In genomic region chr3:182717216-182717615, GRCh38 we compare ENCODE assay signal across 11 cellular contexts.
DNase-seq lines count a peak whose midpoint lies in the region; ATAC-seq and TF ChIP-seq lines count a peak whose summit lies in the region.
"Had no signal": no experiment of that assay in that cellular context is flagged by ENCODE, and none has a peak within 500 bp of the region (broad histone marks: within the 10 kb centered on the region; RNA-seq: fewer than 3 reads in every experiment).

No MANE protein-coding gene starts in this region.

- no peaks in the 10 kb centered on the region for H3K4me1 ChIP-seq in BE2C

- no peaks in the 10 kb centered on the region for H3K36me3 ChIP-seq in BE2C

- DNase-seq in iPS-NIHi11 (ENCODE audit: low spot score) (peak; percentile 36), BE2C (no peak), RWPE1 (ENCODE audit: low spot score) (no peak), HEK293T (ENCODE audit: extremely low spot score) (no peak)
- no peak for DNase-seq in stimulated activated naive CD4-positive, alpha-beta T cell treated with Interleukin-2 at 50 U/mL for 16 hours (lab: John Stamatoyannopoulos, UW)
- DNase-seq: activated naive CD8-positive, alpha-beta T cell treated with anti-CD3 and anti-CD28 coated beads, Interleukin-2, amount 50 U/mL, for 24 hours; NCI-H524; stimulated activated CD4-positive, alpha-beta T cell treated with anti-CD3 and anti-CD28 coated beads, Interleukin-2, amount 100 ng/mL, for 24 hours had no signal

- H3K4me3 ChIP-seq in BE2C (ENCODE audit: low read depth, low read length) = no peak overlapping the region

- no peaks in the 10 kb centered on the region for H3K27me3 ChIP-seq in BE2C

- TF ChIP-seq CTCF in BE2C (IDR thresholded peaks at IDR 0.05; ENCODE audit: low read depth, low read length) (no peak), RWPE1 (conservative IDR thresholded peaks at IDR 0.05; ENCODE audit: low read depth) (no peak)

- H3K27ac ChIP-seq in RWPE1 = no peak overlapping the region

- POLR2A ChIA-PET in RWPE1 (lab: Yijun Ruan, JAX; ENCODE audit: low non-redundant PET) (no interaction called here), HEK293T (lab: Yijun Ruan, JAX) (interaction anchor here (1.2 to 1.6 kb wide), 3 partner anchors 22 to 75 kb away, joined by 3 read pairs; no protein-coding TSS in a partner anchor)

- H3K9me3 ChIP-seq in BE2C = no peaks in the 10 kb centered on the region

- CTCF ChIA-PET in RWPE1 (lab: Yijun Ruan, JAX) = interaction anchor here (0.6 kb wide), 1 partner anchor 655 kb away, joined by 5 read pairs; no protein-coding TSS in a partner anchor
- CTCF ChIA-PET in HEK293T (lab: Yijun Ruan, JAX) = interaction anchor here (1.4 to 1.5 kb wide), 2 partner anchors 78 to 120 kb away, joined by 3 to 6 read pairs; no protein-coding TSS in a partner anchor

- ATAC-seq in GM18517 (IDR thresholded peaks at IDR 0.05; ENCODE audit: unreplicated experiment) = peak; percentile 53
- ATAC-seq in GM21528 (IDR thresholded peaks at IDR 0.05; ENCODE audit: low FRiP score, unreplicated experiment) = peak; percentile 89
- ATAC-seq in HG03139 (IDR thresholded peaks at IDR 0.05; ENCODE audit: unreplicated experiment) = peak; percentile 78
- ATAC-seq: activated naive CD8-positive, alpha-beta T cell treated with anti-CD3 and anti-CD28 coated beads, Interleukin-2, amount 50 U/mL, for 24 hours had no signal

TF ChIP-seq in HEK293T, 16 proteins besides CTCF, POLR2A, EP300 and RAD21:
- TF ChIP-seq FOXM1 (IDR thresholded peaks at IDR 0.05; ENCODE audit: borderline replicate concordance) = no peak
- no peak for TF ChIP-seq BHLHE40 (IDR thresholded peaks at IDR 0.05; ENCODE audit: borderline replicate concordance)
- TF ChIP-seq, protein P1, sequence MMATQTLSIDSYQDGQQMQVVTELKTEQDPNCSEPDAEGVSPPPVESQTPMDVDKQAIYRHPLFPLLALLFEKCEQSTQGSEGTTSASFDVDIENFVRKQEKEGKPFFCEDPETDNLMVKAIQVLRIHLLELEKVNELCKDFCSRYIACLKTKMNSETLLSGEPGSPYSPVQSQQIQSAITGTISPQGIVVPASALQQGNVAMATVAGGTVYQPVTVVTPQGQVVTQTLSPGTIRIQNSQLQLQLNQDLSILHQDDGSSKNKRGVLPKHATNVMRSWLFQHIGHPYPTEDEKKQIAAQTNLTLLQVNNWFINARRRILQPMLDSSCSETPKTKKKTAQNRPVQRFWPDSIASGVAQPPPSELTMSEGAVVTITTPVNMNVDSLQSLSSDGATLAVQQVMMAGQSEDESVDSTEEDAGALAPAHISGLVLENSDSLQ (IDR thresholded peaks at IDR 0.05) = no peak
- no peak for TF ChIP-seq FOXK2 (IDR thresholded peaks at IDR 0.05)
- TF ChIP-seq ZNF384 (IDR thresholded peaks at IDR 0.05) = no peak
- TF ChIP-seq FOXA1 (IDR thresholded peaks at IDR 0.05) = no peak
- no peak for TF ChIP-seq SUZ12 (IDR thresholded peaks at IDR 0.05)
- TF ChIP-seq ARNT (IDR thresholded peaks at IDR 0.05) = no peak
- TF ChIP-seq CTBP1 (IDR thresholded peaks at IDR 0.05; ENCODE audit: borderline replicate concordance) = no peak
- no peak for TF ChIP-seq TARDBP (IDR thresholded peaks at IDR 0.05)
- no peak for TF ChIP-seq NFRKB (IDR thresholded peaks at IDR 0.05)
- no peak for TF ChIP-seq LEF1 (IDR thresholded peaks at IDR 0.05; ENCODE audit: borderline replicate concordance)
